1 cellular context compared by ENCODE assay signal in the genomic region with DNA sequence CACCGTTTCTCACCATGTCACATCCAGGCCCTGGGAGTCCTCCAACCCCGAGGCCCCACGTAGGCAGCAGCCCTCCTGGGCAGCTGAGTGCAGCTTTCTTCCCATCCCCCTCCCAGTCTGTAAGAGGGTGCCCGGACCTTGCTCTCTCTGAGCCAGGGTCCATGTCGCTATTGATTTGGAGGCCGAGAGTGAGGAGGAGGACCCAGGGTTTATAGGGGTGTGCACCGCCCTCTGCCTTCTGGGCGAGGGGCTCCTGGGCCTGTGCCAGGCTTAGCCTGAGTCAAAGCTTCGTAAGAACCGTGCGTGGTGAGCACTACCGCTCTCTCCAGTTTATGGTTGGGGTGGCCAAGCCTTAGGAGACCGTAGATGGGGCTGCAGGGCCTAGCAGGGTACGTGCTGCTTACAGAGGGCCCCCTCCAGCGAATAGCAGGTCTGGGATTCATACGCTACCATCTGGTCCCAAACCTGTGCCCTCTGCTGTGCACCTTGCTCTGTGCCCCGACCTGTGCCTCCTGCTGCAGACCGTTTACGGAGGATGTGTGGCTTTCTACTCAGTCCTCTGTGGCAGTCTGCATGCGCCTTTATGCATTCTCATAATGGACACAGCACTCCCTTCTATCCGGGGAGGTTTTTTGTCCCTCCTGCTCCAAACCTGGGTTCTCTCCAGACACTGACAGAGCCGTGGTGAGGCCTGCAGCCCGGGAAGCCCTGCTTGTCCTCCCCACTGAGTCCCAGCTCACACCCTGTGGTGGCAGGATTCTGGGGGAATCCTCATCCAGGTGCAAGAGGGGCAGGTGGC.
TF ChIP-seq lines count a peak whose summit lies in the region.

No MANE protein-coding gene starts in this region.

TF ChIP-seq in HepG2, 621 proteins besides CTCF, POLR2A, EP300 and RAD21 (continued from another document and continues in another):
- TF ChIP-seq, protein P1, sequence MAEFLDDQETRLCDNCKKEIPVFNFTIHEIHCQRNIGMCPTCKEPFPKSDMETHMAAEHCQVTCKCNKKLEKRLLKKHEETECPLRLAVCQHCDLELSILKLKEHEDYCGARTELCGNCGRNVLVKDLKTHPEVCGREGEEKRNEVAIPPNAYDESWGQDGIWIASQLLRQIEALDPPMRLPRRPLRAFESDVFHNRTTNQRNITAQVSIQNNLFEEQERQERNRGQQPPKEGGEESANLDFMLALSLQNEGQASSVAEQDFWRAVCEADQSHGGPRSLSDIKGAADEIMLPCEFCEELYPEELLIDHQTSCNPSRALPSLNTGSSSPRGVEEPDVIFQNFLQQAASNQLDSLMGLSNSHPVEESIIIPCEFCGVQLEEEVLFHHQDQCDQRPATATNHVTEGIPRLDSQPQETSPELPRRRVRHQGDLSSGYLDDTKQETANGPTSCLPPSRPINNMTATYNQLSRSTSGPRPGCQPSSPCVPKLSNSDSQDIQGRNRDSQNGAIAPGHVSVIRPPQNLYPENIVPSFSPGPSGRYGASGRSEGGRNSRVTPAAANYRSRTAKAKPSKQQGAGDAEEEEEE (CRISPR knock-in tag; IDR thresholded peaks at IDR 0.05; ENCODE audit: borderline replicate concordance) = peak; percentile 69; the same call in 1 of the 2 replicates
- TF ChIP-seq CREM (IDR thresholded peaks at IDR 0.05) (peak; percentile 40; the same call in 1 of the 2 replicates), CREM (CRISPR knock-in tag; IDR thresholded peaks at IDR 0.05) (no peak), GTF3A (CRISPR knock-in tag; conservative IDR thresholded peaks at IDR 0.05) (no peak), ZNF792 (CRISPR knock-in tag; IDR thresholded peaks at IDR 0.05) (no peak), PPARG (CRISPR knock-in tag; conservative IDR thresholded peaks at IDR 0.05) (no peak), KDM5A (IDR thresholded peaks at IDR 0.05; ENCODE audit: borderline replicate concordance, low read length) (no peak), HOXD1 (CRISPR knock-in tag; IDR thresholded peaks at IDR 0.05) (no peak), PHF21A (CRISPR knock-in tag; IDR thresholded peaks at IDR 0.05) (0 out of 2 replicates have a peak, but pooled peaks have one; percentile 25), CCAR2 (optimal IDR thresholded peaks at IDR 0.05; ENCODE audit: low read depth, low read length) (no peak), MAFF (IDR thresholded peaks at IDR 0.05; ENCODE audit: low read depth, low read length) (no peak), ZNF468 (CRISPR knock-in tag; IDR thresholded peaks at IDR 0.05) (no peak), ZNF75D (CRISPR knock-in tag; IDR thresholded peaks at IDR 0.05; ENCODE audit: borderline replicate concordance) (no peak), ZNF33B (CRISPR knock-in tag; IDR thresholded peaks at IDR 0.05) (no peak), SP2 (CRISPR knock-in tag; IDR thresholded peaks at IDR 0.05) (no peak), ZNF737 (CRISPR knock-in tag; IDR thresholded peaks at IDR 0.05; ENCODE audit: borderline replicate concordance) (no peak), KMT2A (CRISPR knock-in tag; IDR thresholded peaks at IDR 0.05) (no peak), MAFG (CRISPR knock-in tag; IDR thresholded peaks at IDR 0.05) (no peak), ZNF432 (CRISPR knock-in tag; IDR thresholded peaks at IDR 0.05; ENCODE audit: borderline replicate concordance) (no peak), ZNF703 (CRISPR knock-in tag; IDR thresholded peaks at IDR 0.05; ENCODE audit: borderline replicate concordance) (no peak), TOE1 (CRISPR knock-in tag; IDR thresholded peaks at IDR 0.05) (no peak), PRPF4 (IDR thresholded peaks at IDR 0.05; ENCODE audit: low read depth, low read length, poor library complexity, severe bottlenecking) (no peak), HNRNPUL1 (IDR thresholded peaks at IDR 0.05; ENCODE audit: low read depth, low read length) (no peak)
- TF ChIP-seq, protein P2, sequence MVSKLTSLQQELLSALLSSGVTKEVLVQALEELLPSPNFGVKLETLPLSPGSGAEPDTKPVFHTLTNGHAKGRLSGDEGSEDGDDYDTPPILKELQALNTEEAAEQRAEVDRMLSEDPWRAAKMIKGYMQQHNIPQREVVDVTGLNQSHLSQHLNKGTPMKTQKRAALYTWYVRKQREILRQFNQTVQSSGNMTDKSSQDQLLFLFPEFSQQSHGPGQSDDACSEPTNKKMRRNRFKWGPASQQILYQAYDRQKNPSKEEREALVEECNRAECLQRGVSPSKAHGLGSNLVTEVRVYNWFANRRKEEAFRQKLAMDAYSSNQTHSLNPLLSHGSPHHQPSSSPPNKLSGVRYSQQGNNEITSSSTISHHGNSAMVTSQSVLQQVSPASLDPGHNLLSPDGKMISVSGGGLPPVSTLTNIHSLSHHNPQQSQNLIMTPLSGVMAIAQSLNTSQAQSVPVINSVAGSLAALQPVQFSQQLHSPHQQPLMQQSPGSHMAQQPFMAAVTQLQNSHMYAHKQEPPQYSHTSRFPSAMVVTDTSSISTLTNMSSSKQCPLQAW (CRISPR knock-in tag; IDR thresholded peaks at IDR 0.05) = no peak
- TF ChIP-seq, protein P3, sequence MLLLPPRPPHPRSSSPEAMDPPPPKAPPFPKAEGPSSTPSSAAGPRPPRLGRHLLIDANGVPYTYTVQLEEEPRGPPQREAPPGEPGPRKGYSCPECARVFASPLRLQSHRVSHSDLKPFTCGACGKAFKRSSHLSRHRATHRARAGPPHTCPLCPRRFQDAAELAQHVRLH (CRISPR knock-in tag; IDR thresholded peaks at IDR 0.05; ENCODE audit: borderline replicate concordance, low read depth) = peak; percentile 80; the same call in 1 of the 2 replicates
- TF ChIP-seq, protein P4, sequence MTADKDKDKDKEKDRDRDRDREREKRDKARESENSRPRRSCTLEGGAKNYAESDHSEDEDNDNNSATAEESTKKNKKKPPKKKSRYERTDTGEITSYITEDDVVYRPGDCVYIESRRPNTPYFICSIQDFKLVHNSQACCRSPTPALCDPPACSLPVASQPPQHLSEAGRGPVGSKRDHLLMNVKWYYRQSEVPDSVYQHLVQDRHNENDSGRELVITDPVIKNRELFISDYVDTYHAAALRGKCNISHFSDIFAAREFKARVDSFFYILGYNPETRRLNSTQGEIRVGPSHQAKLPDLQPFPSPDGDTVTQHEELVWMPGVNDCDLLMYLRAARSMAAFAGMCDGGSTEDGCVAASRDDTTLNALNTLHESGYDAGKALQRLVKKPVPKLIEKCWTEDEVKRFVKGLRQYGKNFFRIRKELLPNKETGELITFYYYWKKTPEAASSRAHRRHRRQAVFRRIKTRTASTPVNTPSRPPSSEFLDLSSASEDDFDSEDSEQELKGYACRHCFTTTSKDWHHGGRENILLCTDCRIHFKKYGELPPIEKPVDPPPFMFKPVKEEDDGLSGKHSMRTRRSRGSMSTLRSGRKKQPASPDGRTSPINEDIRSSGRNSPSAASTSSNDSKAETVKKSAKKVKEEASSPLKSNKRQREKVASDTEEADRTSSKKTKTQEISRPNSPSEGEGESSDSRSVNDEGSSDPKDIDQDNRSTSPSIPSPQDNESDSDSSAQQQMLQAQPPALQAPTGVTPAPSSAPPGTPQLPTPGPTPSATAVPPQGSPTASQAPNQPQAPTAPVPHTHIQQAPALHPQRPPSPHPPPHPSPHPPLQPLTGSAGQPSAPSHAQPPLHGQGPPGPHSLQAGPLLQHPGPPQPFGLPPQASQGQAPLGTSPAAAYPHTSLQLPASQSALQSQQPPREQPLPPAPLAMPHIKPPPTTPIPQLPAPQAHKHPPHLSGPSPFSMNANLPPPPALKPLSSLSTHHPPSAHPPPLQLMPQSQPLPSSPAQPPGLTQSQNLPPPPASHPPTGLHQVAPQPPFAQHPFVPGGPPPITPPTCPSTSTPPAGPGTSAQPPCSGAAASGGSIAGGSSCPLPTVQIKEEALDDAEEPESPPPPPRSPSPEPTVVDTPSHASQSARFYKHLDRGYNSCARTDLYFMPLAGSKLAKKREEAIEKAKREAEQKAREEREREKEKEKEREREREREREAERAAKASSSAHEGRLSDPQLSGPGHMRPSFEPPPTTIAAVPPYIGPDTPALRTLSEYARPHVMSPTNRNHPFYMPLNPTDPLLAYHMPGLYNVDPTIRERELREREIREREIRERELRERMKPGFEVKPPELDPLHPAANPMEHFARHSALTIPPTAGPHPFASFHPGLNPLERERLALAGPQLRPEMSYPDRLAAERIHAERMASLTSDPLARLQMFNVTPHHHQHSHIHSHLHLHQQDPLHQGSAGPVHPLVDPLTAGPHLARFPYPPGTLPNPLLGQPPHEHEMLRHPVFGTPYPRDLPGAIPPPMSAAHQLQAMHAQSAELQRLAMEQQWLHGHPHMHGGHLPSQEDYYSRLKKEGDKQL (CRISPR knock-in tag; IDR thresholded peaks at IDR 0.05; ENCODE audit: low read depth) = no peak
- TF ChIP-seq, protein P5, sequence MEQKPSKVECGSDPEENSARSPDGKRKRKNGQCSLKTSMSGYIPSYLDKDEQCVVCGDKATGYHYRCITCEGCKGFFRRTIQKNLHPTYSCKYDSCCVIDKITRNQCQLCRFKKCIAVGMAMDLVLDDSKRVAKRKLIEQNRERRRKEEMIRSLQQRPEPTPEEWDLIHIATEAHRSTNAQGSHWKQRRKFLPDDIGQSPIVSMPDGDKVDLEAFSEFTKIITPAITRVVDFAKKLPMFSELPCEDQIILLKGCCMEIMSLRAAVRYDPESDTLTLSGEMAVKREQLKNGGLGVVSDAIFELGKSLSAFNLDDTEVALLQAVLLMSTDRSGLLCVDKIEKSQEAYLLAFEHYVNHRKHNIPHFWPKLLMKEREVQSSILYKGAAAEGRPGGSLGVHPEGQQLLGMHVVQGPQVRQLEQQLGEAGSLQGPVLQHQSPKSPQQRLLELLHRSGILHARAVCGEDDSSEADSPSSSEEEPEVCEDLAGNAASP (CRISPR knock-in tag; IDR thresholded peaks at IDR 0.05; ENCODE audit: borderline replicate concordance) = no peak
- TF ChIP-seq, protein P6, sequence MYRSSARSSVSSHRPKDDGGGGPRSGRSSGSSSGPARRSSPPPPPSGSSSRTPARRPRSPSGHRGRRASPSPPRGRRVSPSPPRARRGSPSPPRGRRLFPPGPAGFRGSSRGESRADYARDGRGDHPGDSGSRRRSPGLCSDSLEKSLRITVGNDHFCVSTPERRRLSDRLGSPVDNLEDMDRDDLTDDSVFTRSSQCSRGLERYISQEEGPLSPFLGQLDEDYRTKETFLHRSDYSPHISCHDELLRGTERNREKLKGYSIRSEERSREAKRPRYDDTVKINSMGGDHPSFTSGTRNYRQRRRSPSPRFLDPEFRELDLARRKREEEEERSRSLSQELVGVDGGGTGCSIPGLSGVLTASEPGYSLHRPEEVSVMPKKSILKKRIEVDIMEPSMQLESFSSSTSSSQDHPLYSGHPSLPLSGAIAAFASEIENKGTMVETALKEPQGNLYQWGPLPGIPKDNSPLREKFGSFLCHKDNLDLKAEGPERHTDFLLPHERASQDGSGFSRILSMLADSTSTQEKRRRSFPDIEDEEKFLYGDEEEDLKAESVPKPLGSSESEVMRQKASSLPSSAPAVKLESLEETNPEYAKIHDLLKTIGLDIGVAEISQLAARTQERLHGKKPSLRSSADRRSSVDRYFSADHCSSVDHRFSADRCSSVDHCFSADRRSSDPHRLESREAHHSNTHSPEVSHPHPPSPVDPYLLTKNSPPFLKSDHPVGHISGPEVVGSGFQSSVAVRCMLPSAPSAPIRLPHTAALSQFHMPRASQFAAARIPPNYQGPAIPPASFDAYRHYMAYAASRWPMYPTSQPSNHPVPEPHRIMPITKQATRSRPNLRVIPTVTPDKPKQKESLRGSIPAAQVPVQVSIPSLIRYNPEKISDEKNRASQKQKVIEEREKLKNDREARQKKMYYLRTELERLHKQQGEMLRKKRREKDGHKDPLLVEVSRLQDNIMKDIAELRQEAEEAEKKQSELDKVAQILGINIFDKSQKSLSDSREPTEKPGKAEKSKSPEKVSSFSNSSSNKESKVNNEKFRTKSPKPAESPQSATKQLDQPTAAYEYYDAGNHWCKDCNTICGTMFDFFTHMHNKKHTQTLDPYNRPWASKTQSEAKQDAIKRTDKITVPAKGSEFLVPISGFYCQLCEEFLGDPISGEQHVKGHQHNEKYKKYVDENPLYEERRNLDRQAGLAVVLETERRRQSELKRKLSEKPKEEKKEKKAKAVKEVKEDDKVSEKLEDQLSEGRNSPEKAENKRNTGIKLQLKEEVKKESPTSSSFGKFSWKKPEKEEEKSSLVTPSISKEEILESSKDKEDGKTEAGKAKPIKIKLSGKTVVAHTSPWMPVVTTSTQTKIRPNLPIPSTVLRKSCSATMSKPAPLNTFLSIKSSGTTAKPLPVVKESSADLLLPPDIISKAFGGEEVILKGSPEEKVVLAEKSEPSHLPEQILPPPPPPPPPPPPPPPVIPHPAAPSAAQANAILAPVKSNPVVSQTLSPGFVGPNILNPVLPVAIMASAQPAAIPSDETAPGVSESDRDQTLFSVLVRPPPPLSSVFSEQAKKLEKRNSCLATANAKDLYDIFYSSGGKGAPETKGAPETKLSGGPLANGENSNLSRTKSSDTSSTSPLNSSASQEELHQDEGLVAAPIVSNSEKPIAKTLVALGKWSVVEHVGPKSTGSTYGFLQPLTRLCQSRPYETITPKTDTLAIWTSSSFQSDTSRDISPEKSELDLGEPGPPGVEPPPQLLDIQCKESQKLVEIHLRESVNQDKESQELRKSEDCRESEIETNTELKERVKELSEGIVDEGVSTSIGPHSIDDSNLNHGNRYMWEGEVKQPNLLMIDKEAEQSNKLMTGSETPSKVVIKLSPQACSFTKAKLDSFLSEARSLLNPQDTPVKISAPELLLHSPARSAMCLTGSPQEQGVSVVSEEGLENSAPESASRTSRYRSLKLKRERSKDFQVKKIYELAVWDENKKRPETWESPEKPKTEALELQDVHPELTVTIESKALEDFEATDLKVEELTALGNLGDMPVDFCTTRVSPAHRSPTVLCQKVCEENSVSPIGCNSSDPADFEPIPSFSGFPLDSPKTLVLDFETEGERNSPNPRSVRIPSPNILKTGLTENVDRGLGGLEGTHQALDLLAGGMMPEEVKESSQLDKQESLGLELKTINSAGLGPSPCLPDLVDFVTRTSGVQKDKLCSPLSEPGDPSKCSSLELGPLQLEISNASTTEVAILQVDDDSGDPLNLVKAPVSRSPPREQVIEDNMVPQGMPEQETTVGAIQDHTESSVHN (CRISPR knock-in tag; IDR thresholded peaks at IDR 0.05) = no peak
- TF ChIP-seq, protein P7, sequence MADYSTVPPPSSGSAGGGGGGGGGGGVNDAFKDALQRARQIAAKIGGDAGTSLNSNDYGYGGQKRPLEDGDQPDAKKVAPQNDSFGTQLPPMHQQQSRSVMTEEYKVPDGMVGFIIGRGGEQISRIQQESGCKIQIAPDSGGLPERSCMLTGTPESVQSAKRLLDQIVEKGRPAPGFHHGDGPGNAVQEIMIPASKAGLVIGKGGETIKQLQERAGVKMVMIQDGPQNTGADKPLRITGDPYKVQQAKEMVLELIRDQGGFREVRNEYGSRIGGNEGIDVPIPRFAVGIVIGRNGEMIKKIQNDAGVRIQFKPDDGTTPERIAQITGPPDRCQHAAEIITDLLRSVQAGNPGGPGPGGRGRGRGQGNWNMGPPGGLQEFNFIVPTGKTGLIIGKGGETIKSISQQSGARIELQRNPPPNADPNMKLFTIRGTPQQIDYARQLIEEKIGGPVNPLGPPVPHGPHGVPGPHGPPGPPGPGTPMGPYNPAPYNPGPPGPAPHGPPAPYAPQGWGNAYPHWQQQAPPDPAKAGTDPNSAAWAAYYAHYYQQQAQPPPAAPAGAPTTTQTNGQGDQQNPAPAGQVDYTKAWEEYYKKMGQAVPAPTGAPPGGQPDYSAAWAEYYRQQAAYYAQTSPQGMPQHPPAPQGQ (CRISPR knock-in tag; IDR thresholded peaks at IDR 0.05; ENCODE audit: borderline replicate concordance) = no peak
- TF ChIP-seq, protein P8, sequence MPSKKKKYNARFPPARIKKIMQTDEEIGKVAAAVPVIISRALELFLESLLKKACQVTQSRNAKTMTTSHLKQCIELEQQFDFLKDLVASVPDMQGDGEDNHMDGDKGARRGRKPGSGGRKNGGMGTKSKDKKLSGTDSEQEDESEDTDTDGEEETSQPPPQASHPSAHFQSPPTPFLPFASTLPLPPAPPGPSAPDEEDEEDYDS (CRISPR knock-in tag; IDR thresholded peaks at IDR 0.05) = no peak
- TF ChIP-seq, protein P9, sequence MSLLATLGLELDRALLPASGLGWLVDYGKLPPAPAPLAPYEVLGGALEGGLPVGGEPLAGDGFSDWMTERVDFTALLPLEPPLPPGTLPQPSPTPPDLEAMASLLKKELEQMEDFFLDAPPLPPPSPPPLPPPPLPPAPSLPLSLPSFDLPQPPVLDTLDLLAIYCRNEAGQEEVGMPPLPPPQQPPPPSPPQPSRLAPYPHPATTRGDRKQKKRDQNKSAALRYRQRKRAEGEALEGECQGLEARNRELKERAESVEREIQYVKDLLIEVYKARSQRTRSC (CRISPR knock-in tag; IDR thresholded peaks at IDR 0.05; ENCODE audit: low read depth) = no peak
